Comparison of ENCODE assay signal across 26 cellular contexts in the genomic region with DNA sequence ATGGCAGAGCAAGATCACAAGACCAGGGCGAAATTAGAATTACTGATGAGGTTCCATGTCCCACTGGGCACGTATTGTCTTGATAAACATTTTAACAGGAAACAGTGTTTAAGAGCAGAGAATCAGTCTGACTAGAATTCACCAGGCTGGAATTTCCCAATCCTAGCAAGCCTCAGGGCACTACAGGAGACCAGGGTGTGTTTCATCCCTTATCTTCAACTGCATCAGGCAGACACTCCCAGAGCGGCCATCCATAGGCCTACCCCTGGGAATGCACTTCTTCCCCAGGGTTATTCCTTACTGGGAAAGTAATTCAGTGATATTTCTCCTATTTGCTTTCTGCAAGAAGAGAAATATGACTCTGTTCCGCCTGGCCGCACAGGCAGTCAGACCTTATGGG.
"Had no signal": no experiment of that assay in that cellular context is flagged by ENCODE, and none has a peak within 500 bp of the region (broad histone marks: within the 10 kb centered on the region; RNA-seq: fewer than 3 reads in every experiment).

No MANE protein-coding gene starts in this region.

- H3K9me3 ChIP-seq: colonic mucosa, esophagus muscularis mucosa, esophagus squamous epithelium, gastrocnemius medialis, gastroesophageal sphincter, heart left ventricle, heart right ventricle had no signal

- H3K27ac Mint-ChIP-seq: dendritic cell treated with granulocyte-macrophage colony-stimulating factor and Interleukin-4, amounts not matched to agents 40 ng/mL and 50 ng/mL, for 4 days; endodermal cell had no signal

- H3K4me3 Mint-ChIP-seq: dendritic cell treated with granulocyte-macrophage colony-stimulating factor and Interleukin-4, amounts not matched to agents 40 ng/mL and 50 ng/mL, for 4 days; effector memory CD8-positive, alpha-beta T cell; endodermal cell had no signal

- H3K4me1 ChIP-seq: colonic mucosa, esophagus muscularis mucosa, esophagus squamous epithelium, foreskin keratinocyte, gastrocnemius medialis, gastroesophageal sphincter, heart left ventricle, heart right ventricle had no signal

- H3K4me2 ChIP-seq: hepatocyte had no signal

- H3K27me3 Mint-ChIP-seq: dendritic cell treated with granulocyte-macrophage colony-stimulating factor and Interleukin-4, amounts not matched to agents 40 ng/mL and 50 ng/mL, for 4 days; effector memory CD8-positive, alpha-beta T cell had no signal

- H3K27me3 ChIP-seq: colonic mucosa, dorsolateral prefrontal cortex, esophagus muscularis mucosa, esophagus squamous epithelium, foreskin keratinocyte, gastrocnemius medialis, gastroesophageal sphincter, heart left ventricle, heart right ventricle, hepatocyte had no signal

- H3K79me2 ChIP-seq: hepatocyte had no signal

- H3K27ac ChIP-seq: colonic mucosa, coronary artery, dorsolateral prefrontal cortex, epithelial cell of prostate, esophagus muscularis mucosa, esophagus squamous epithelium, foreskin keratinocyte, gastrocnemius medialis, gastroesophageal sphincter, heart left ventricle, heart right ventricle, hepatocyte had no signal

- H3K4me3 ChIP-seq: colonic mucosa, coronary artery, dorsolateral prefrontal cortex, esophagus muscularis mucosa, esophagus squamous epithelium, gastrocnemius medialis, gastroesophageal sphincter, heart left ventricle, heart right ventricle, hepatocyte had no signal

- H3K9me3 Mint-ChIP-seq: dendritic cell treated with granulocyte-macrophage colony-stimulating factor and Interleukin-4, amounts not matched to agents 40 ng/mL and 50 ng/mL, for 4 days; effector memory CD8-positive, alpha-beta T cell; endodermal cell had no signal

- DNase-seq: colonic mucosa; cortex of kidney; dermis blood vessel endothelial cell; dorsolateral prefrontal cortex; effector CD4-positive, alpha-beta T cell; effector CD8-positive, alpha-beta T cell; effector memory CD4-positive, alpha-beta T cell; effector memory CD8-positive, alpha-beta T cell; endodermal cell; erythroblast; esophagus squamous epithelium; foreskin fibroblast; foreskin melanocyte; gastrocnemius medialis; glutamatergic neuron; head of caudate nucleus; heart left ventricle; heart right ventricle had no signal

- H3K36me3 ChIP-seq: colonic mucosa, esophagus muscularis mucosa, esophagus squamous epithelium, gastrocnemius medialis, gastroesophageal sphincter, heart left ventricle, heart right ventricle had no signal

- H3K4me1 Mint-ChIP-seq: endodermal cell had no signal

- H2AFZ ChIP-seq: hepatocyte had no signal

- ATAC-seq: effector memory CD8-positive, alpha-beta T cell; esophagus mucosa; foreskin keratinocyte; gastrocnemius medialis; gastroesophageal sphincter; heart left ventricle; heart right ventricle had no signal
